Comparison of ENCODE assay signal across 26 cellular contexts in genomic region chr1:36953061-36953460, GRCh38.
"Had no signal": no experiment of that assay in that cellular context is flagged by ENCODE, and none has a peak within 500 bp of the region (broad histone marks: within the 10 kb centered on the region; RNA-seq: fewer than 3 reads in every experiment).

No MANE protein-coding gene starts in this region.

- H3K4me1 ChIP-seq: adrenal gland, body of pancreas had no signal

- DNase-seq: activated CD4-positive, alpha-beta memory T cell treated with anti-CD3 and anti-CD28 coated beads, Interleukin-2, amount 10 ng/mL, durations not matched to agents 7 days and 5 days; activated CD4-positive, alpha-beta T cell treated with anti-CD3 and anti-CD28 coated beads for 1 hour; activated CD4-positive, alpha-beta T cell treated with anti-CD3 and anti-CD28 coated beads for 4 hours; activated CD4-positive, alpha-beta T cell treated with anti-CD3 and anti-CD28 coated beads, Interleukin-2, amount 10 ng/mL, durations not matched to agents 7 days and 5 days; activated CD4-positive, alpha-beta T cell treated with anti-CD3 and anti-CD28 coated beads, Interleukin-2, amount 50 U/mL, for 4 hours; activated effector memory CD4-positive, alpha-beta T cell treated with Interleukin-2 at 50 U/mL for 16 hours; activated gamma-delta T cell treated with Interleukin-2 at 50 U/mL for 16 hours; activated naive CD4-positive, alpha-beta T cell treated with anti-CD3 and anti-CD28 coated beads, Interleukin-2, amount 50 U/mL, for 16 hours; activated naive CD4-positive, alpha-beta T cell treated with Interleukin-2 at 50 U/mL for 16 hours; activated T-cell treated with anti-CD3 and anti-CD28 coated beads, Interleukin-2, amount 50 U/mL, for 4 hours; adrenal gland; amygdala; aorta; body of pancreas; effector memory CD4-positive, alpha-beta T cell; endodermal cell; foreskin fibroblast; head of caudate nucleus; hippocampal formation; T-helper 2 cell had no signal

- H3K4me3 ChIP-seq: adrenal gland, body of pancreas, coronary artery, dorsolateral prefrontal cortex had no signal

- H3K27ac ChIP-seq: adrenal gland, body of pancreas, coronary artery, VCaP had no signal

- H3K36me3 ChIP-seq: adrenal gland had no signal

- ATAC-seq: activated T-cell treated with anti-CD3 and anti-CD28 coated beads, Interleukin-2, amount 50 U/mL, for 4 hours; activated T-helper 17 cell treated with anti-CD3 and anti-CD28 coated beads, Interleukin-2, amount 50 U/mL, for 72 hours; body of pancreas; esophagus mucosa; WTC11 had no signal

- H3K9me3 ChIP-seq: adrenal gland, body of pancreas had no signal

- H3K27me3 ChIP-seq: adrenal gland, body of pancreas had no signal
